In genomic region chr3:42638339-42638842, GRCh38 we compare ENCODE assay signal across 11 cellular contexts. TPM values are rescaled to one million over a fixed set of nuclear protein-coding genes. Genes with fewer than 3 reads are reported as not detected.
A peak's percentile ranks its signal among the peaks of the same experiment; 100 is the strongest.
DNase-seq lines count a peak whose midpoint lies in the region; ATAC-seq and TF ChIP-seq lines count a peak whose summit lies in the region.
"Had no signal": no experiment of that assay in that cellular context is flagged by ENCODE, and none has a peak within 500 bp of the region (broad histone marks: within the 10 kb centered on the region; RNA-seq: fewer than 3 reads in every experiment).

No MANE protein-coding gene starts in this region.

- peak in 1 of 7 experiments; percentile 34 for DNase-seq in CD8-positive, alpha-beta T cell
- DNase-seq in activated T-helper 2 cell treated with anti-CD3 and anti-CD28 coated beads, Interferon-gamma antibody, Interleukin-2, Interleukin-4, amounts not matched to agents 10 μg/mL and 5 μg/mL and 100 μg/mL, durations not matched to agents 14 hours and 24 hours and 36 hours (ENCODE audit: low spot score) = peak; percentile 50
- DNase-seq in naive thymus-derived CD8-positive, alpha-beta T cell = peak in 3 of 10 donors; percentile 21 to 35 (median 23)
- DNase-seq in COLO829 (ENCODE audit: low spot score) = no peak
- DNase-seq in iPS-NIHi7 (ENCODE audit: extremely low spot score) = no peak
- DNase-seq in middle frontal gyrus (ENCODE audit: extremely low spot score, low spot score) = no peak
- DNase-seq: activated gamma-delta T cell treated with Interleukin-2 at 50 U/mL for 16 hours, NCI-H1048 had no signal

- POLR2A ChIA-PET in CD8-positive, alpha-beta T cell (lab: Charles Lee) = interaction anchor here (1.0 kb wide), 1 partner anchor 16 kb away, joined by 3 read pairs; no protein-coding TSS in a partner anchor
- POLR2A ChIA-PET in naive thymus-derived CD8-positive, alpha-beta T cell (lab: Charles Lee) = no interaction called here

- H3K27me3 Mint-ChIP-seq in CD8-positive, alpha-beta T cell (ENCODE audit: low read depth) = no peaks in the 10 kb centered on the region
- no peaks in the 10 kb centered on the region for H3K27me3 Mint-ChIP-seq in activated T-helper 2 cell treated with anti-CD3 and anti-CD28 coated beads, Interferon-gamma antibody, Interleukin-2, Interleukin-4, amounts not matched to agents 10 μg/mL and 5 μg/mL and 100 μg/mL, durations not matched to agents 14 hours and 24 hours and 36 hours (ENCODE audit: low read depth)
- no peaks in the 10 kb centered on the region for H3K27me3 Mint-ChIP-seq in naive thymus-derived CD8-positive, alpha-beta T cell
- H3K27me3 Mint-ChIP-seq: type B pancreatic cell had no signal

- peaks cover 68% of the 10 kb centered on the region for H3K36me3 ChIP-seq in CD8-positive, alpha-beta T cell (ENCODE audit: insufficient read depth, low read length)

- no peak overlapping the region for H3K4me3 ChIP-seq in CD8-positive, alpha-beta T cell (ENCODE audit: low read depth, low read length)

- H3K36me3 Mint-ChIP-seq in CD8-positive, alpha-beta T cell = peaks cover 49% of the 10 kb centered on the region
- peaks cover 47% of the 10 kb centered on the region for H3K36me3 Mint-ChIP-seq in activated T-helper 2 cell treated with anti-CD3 and anti-CD28 coated beads, Interferon-gamma antibody, Interleukin-2, Interleukin-4, amounts not matched to agents 10 μg/mL and 5 μg/mL and 100 μg/mL, durations not matched to agents 14 hours and 24 hours and 36 hours (ENCODE audit: low read depth)
- peaks cover 5 to 29% (median 23%) of the 10 kb centered on the region in 3 donors for H3K36me3 Mint-ChIP-seq in naive thymus-derived CD8-positive, alpha-beta T cell

- H3K4me1 ChIP-seq in CD8-positive, alpha-beta T cell (ENCODE audit: insufficient read depth, low read length) = peaks cover 11% of the 10 kb centered on the region

- peaks cover 6% of the 10 kb centered on the region for H3K4me1 Mint-ChIP-seq in CD8-positive, alpha-beta T cell (ENCODE audit: low read depth)
- peaks cover 14% of the 10 kb centered on the region for H3K4me1 Mint-ChIP-seq in activated T-helper 2 cell treated with anti-CD3 and anti-CD28 coated beads, Interferon-gamma antibody, Interleukin-2, Interleukin-4, amounts not matched to agents 10 μg/mL and 5 μg/mL and 100 μg/mL, durations not matched to agents 14 hours and 24 hours and 36 hours (ENCODE audit: low read depth)
- peaks cover 5 to 12% (median 5%) of the 10 kb centered on the region in 4 donors for H3K4me1 Mint-ChIP-seq in naive thymus-derived CD8-positive, alpha-beta T cell

- CTCF ChIA-PET in CD8-positive, alpha-beta T cell (lab: Charles Lee) = interaction anchor here (1.7 kb wide), 1 partner anchor 91 kb away, joined by 6 read pairs; no protein-coding TSS in a partner anchor

- H3K27me3 ChIP-seq in CD8-positive, alpha-beta T cell (ENCODE audit: insufficient read depth, low read length) = no peaks in the 10 kb centered on the region

- no peaks in the 10 kb centered on the region for H3K9me3 Mint-ChIP-seq in CD8-positive, alpha-beta T cell
- no peaks in the 10 kb centered on the region for H3K9me3 Mint-ChIP-seq in activated T-helper 2 cell treated with anti-CD3 and anti-CD28 coated beads, Interferon-gamma antibody, Interleukin-2, Interleukin-4, amounts not matched to agents 10 μg/mL and 5 μg/mL and 100 μg/mL, durations not matched to agents 14 hours and 24 hours and 36 hours
- no peaks in the 10 kb centered on the region for H3K9me3 Mint-ChIP-seq in naive thymus-derived CD8-positive, alpha-beta T cell
- H3K9me3 Mint-ChIP-seq: type B pancreatic cell had no signal

- H3K27ac Mint-ChIP-seq in CD8-positive, alpha-beta T cell = no peak overlapping the region
- H3K27ac Mint-ChIP-seq in activated T-helper 2 cell treated with anti-CD3 and anti-CD28 coated beads, Interferon-gamma antibody, Interleukin-2, Interleukin-4, amounts not matched to agents 10 μg/mL and 5 μg/mL and 100 μg/mL, durations not matched to agents 14 hours and 24 hours and 36 hours = no peak overlapping the region
- no peak overlapping the region for H3K27ac Mint-ChIP-seq in naive thymus-derived CD8-positive, alpha-beta T cell
- H3K27ac Mint-ChIP-seq: type B pancreatic cell had no signal

- H3K4me3 Mint-ChIP-seq in CD8-positive, alpha-beta T cell = no peak overlapping the region
- no peak overlapping the region for H3K4me3 Mint-ChIP-seq in activated T-helper 2 cell treated with anti-CD3 and anti-CD28 coated beads, Interferon-gamma antibody, Interleukin-2, Interleukin-4, amounts not matched to agents 10 μg/mL and 5 μg/mL and 100 μg/mL, durations not matched to agents 14 hours and 24 hours and 36 hours (ENCODE audit: low read depth)
- no peak overlapping the region for H3K4me3 Mint-ChIP-seq in naive thymus-derived CD8-positive, alpha-beta T cell
- H3K4me3 Mint-ChIP-seq: type B pancreatic cell had no signal

- H3K27ac ChIP-seq in CD8-positive, alpha-beta T cell (ENCODE audit: low read depth, low read length) = peak overlapping the region; percentile 46

- ATAC-seq in CD8-positive, alpha-beta T cell = peak; percentile 79
- ATAC-seq in HG02852 (IDR thresholded peaks at IDR 0.05; ENCODE audit: unreplicated experiment) (peak; percentile 55), HG03159 (IDR thresholded peaks at IDR 0.05; ENCODE audit: unreplicated experiment) (no peak)
- ATAC-seq in naive thymus-derived CD8-positive, alpha-beta T cell = peak; percentile 53 to 57

- TF ChIP-seq CTCF in CD8-positive, alpha-beta T cell (IDR thresholded peaks at IDR 0.05) = no peak

- intact Hi-C loops in CD8-positive, alpha-beta T cell (cut with DNase I, micrococcal nuclease) = loop anchor here (5.0 kb wide), 2 partner anchors 36 to 56 kb away; partner anchors contain the start of genes NKTR (in 2 of the 2) and SEC22C (in 1 of the 2)
- intact Hi-C loops in activated T-helper 2 cell treated with anti-CD3 and anti-CD28 coated beads, Interferon-gamma antibody, Interleukin-2, Interleukin-4, amounts not matched to agents 10 μg/mL and 5 μg/mL and 100 μg/mL, durations not matched to agents 14 hours and 24 hours and 36 hours (cut with micrococcal nuclease) = loop anchor here (1.0 to 5.0 kb wide), 6 partner anchors 38 to 243 kb away; partner anchors contain the start of genes CCDC13, KLHL40, NKTR and VIPR1

- H3K9me3 ChIP-seq in CD8-positive, alpha-beta T cell (ENCODE audit: low read length) = no peaks in the 10 kb centered on the region

RNA-seq across cellular contexts. Expression of gene ZBTB47, which starts 15.1 kb away (rescaled TPM):
- total RNA-seq in CD8-positive, alpha-beta T cell = under 1 TPM; 0.24 to 0.33 TPM
- 0.16 and 0.44 TPM in 2 replicates for total RNA-seq in activated T-helper 2 cell treated with anti-CD3 and anti-CD28 coated beads, Interferon-gamma antibody, Interleukin-2, Interleukin-4, amounts not matched to agents 10 μg/mL and 5 μg/mL and 100 μg/mL, durations not matched to agents 14 hours and 24 hours and 36 hours
- total RNA-seq in naive thymus-derived CD8-positive, alpha-beta T cell = under 1 TPM; 0.23 to 0.41 TPM
- polyA plus RNA-seq in naive thymus-derived CD8-positive, alpha-beta T cell = not detected

RNA-seq across cellular contexts. Expression of gene NKTR, which starts 37.9 kb away (rescaled TPM):
- total RNA-seq in CD8-positive, alpha-beta T cell = 100 to 1,000 TPM; 190 to 204 TPM
- 76.6 and 86.2 TPM in 2 replicates for total RNA-seq in activated T-helper 2 cell treated with anti-CD3 and anti-CD28 coated beads, Interferon-gamma antibody, Interleukin-2, Interleukin-4, amounts not matched to agents 10 μg/mL and 5 μg/mL and 100 μg/mL, durations not matched to agents 14 hours and 24 hours and 36 hours
- 100 to 1,000 TPM; 244 to 254 TPM for total RNA-seq in naive thymus-derived CD8-positive, alpha-beta T cell
- polyA plus RNA-seq in naive thymus-derived CD8-positive, alpha-beta T cell = 10 to 100 TPM in 2 of 3 donors, 1 to 10 TPM in 1; 9.5 to 14.3 (median 10.8) TPM

RNA-seq across cellular contexts. Expression of gene KLHL40, which starts 46.9 kb away (rescaled TPM):
- not detected for total RNA-seq in CD8-positive, alpha-beta T cell
- total RNA-seq in activated T-helper 2 cell treated with anti-CD3 and anti-CD28 coated beads, Interferon-gamma antibody, Interleukin-2, Interleukin-4, amounts not matched to agents 10 μg/mL and 5 μg/mL and 100 μg/mL, durations not matched to agents 14 hours and 24 hours and 36 hours = not detected in 2 replicates
- not detected for total RNA-seq in naive thymus-derived CD8-positive, alpha-beta T cell
- polyA plus RNA-seq in naive thymus-derived CD8-positive, alpha-beta T cell = not detected

RNA-seq across cellular contexts. Expression of gene SS18L2, which starts 47.7 kb away (rescaled TPM):
- total RNA-seq in CD8-positive, alpha-beta T cell = 10 to 100 TPM; 55.5 to 59.8 TPM
- 62.4 and 67.1 TPM in 2 replicates for total RNA-seq in activated T-helper 2 cell treated with anti-CD3 and anti-CD28 coated beads, Interferon-gamma antibody, Interleukin-2, Interleukin-4, amounts not matched to agents 10 μg/mL and 5 μg/mL and 100 μg/mL, durations not matched to agents 14 hours and 24 hours and 36 hours
- 10 to 100 TPM; 39.8 to 43.9 TPM for total RNA-seq in naive thymus-derived CD8-positive, alpha-beta T cell
- polyA plus RNA-seq in naive thymus-derived CD8-positive, alpha-beta T cell = 100 to 1,000 TPM; 129 to 136 (median 136) TPM

RNA-seq across cellular contexts. Expression of gene SEC22C, which starts 56.6 kb away (rescaled TPM):
- total RNA-seq in CD8-positive, alpha-beta T cell = 10 to 100 TPM; 71.3 to 75.2 TPM
- total RNA-seq in activated T-helper 2 cell treated with anti-CD3 and anti-CD28 coated beads, Interferon-gamma antibody, Interleukin-2, Interleukin-4, amounts not matched to agents 10 μg/mL and 5 μg/mL and 100 μg/mL, durations not matched to agents 14 hours and 24 hours and 36 hours = 36.1 and 40.1 TPM in 2 replicates
- total RNA-seq in naive thymus-derived CD8-positive, alpha-beta T cell = 10 to 100 TPM; 40.6 to 47.6 TPM
- 10 to 100 TPM; 33.9 to 39.3 (median 38.2) TPM for polyA plus RNA-seq in naive thymus-derived CD8-positive, alpha-beta T cell
